20 cellular contexts compared by ENCODE assay signal in genomic region chr14:76931629-76932402, GRCh38.
DNase-seq lines count a peak whose midpoint lies in the region; FAIRE-seq and TF ChIP-seq lines count a peak whose summit lies in the region.
"Had no signal": no experiment of that assay in that cellular context is flagged by ENCODE, and none has a peak within 500 bp of the region (broad histone marks: within the 10 kb centered on the region; RNA-seq: fewer than 3 reads in every experiment).

No MANE protein-coding gene starts in this region.

- H3K4me3 Mint-ChIP-seq in CD8-positive, alpha-beta memory T cell = peak overlapping the region in 5 of 7 donors; percentile 5 to 58 (median 36)
- H3K4me3 Mint-ChIP-seq in brain = peak overlapping the region in 1 of 5 experiments; percentile 41
- H3K4me3 Mint-ChIP-seq: GM23338 had no signal

- peaks cover 50 to 64% (median 59%) of the 10 kb centered on the region in 3 donors for H3K4me1 Mint-ChIP-seq in CD8-positive, alpha-beta memory T cell
- peaks cover 98% of the 10 kb centered on the region for H3K4me1 Mint-ChIP-seq in brain

- peaks cover 2% of the 10 kb centered on the region for H3K79me1 ChIP-seq in neuronal stem cell (ENCODE audit: low read depth, low read length)

- H3K4me1 ChIP-seq in CD8-positive, alpha-beta memory T cell (ENCODE audit: insufficient read depth, low read length) = peaks cover 51% of the 10 kb centered on the region
- H3K4me1 ChIP-seq in neuronal stem cell (ENCODE audit: control insufficient read depth in 2 of 2, insufficient read depth in 1 of 2, low read depth in 1 of 2, low read length in 2 of 2) = peaks cover 12 to 45% of the 10 kb centered on the region in 2 donors
- H3K4me1 ChIP-seq: colonic mucosa had no signal

- H3K4ac ChIP-seq in neuronal stem cell (ENCODE audit: low read length) = no peak overlapping the region

- no peak overlapping the region for H4K8ac ChIP-seq in neuronal stem cell (ENCODE audit: low read depth, low read length)

- DNase-seq in NCI-H2171 treated with DMSO at 0.1 percent for 48 hours (lab: John Stamatoyannopoulos, UW) = peak; percentile 48
- no peak for DNase-seq in NCI-H2171 (lab: John Stamatoyannopoulos, UW)
- DNase-seq in CD8-positive, alpha-beta memory T cell = no peak
- DNase-seq in neuronal stem cell (ENCODE audit: low spot score) = no peak
- DNase-seq in frontal cortex (ENCODE audit: low spot score in 2 of 2) = no peak
- no peak for DNase-seq in SW480 (ENCODE audit: low spot score)
- DNase-seq in NCI-H2081 (lab: John Stamatoyannopoulos, UW) = no peak
- DNase-seq: activated T-cell treated with anti-CD3 and anti-CD28 coated beads, Interleukin-2, amount 50 U/mL, for 1 hour; colonic mucosa; mammary epithelial cell; MM.1S; NCI-H2029 treated with DMSO at 0.1 percent for 48 hours; NCI-H82; occipital lobe; stimulated activated CD4-positive, alpha-beta T cell treated with anti-CD3 and anti-CD28 coated beads, Interleukin-4, amount 100 ng/mL, for 24 hours had no signal

- CTCF ChIA-PET in CD8-positive, alpha-beta memory T cell (lab: Charles Lee) = interaction anchor here (1.0 to 2.4 kb wide), 3 partner anchors 17 to 109 kb away, joined by 3 to 8 read pairs (median 3); no protein-coding TSS in a partner anchor

- no peak overlapping the region for H2AK5ac ChIP-seq in neuronal stem cell (ENCODE audit: low read depth, low read length)

- peak overlapping the region; percentile 3 for H2AFZ ChIP-seq in neuronal stem cell (ENCODE audit: low read length)
- H2AFZ ChIP-seq: GM23338 had no signal

- H2BK5ac ChIP-seq in neuronal stem cell (ENCODE audit: low read length) = no peak overlapping the region

- POLR2A ChIA-PET in CD8-positive, alpha-beta memory T cell (lab: Charles Lee) = no interaction called here

- H3K4me3 ChIP-seq in CD8-positive, alpha-beta memory T cell (ENCODE audit: low read length) = no peak overlapping the region
- no peak overlapping the region for H3K4me3 ChIP-seq in neuronal stem cell (ENCODE audit: low read length in 2 of 2)
- H3K4me3 ChIP-seq: ascending aorta, colonic mucosa, GM23338 had no signal

- no peak overlapping the region for H3K9ac ChIP-seq in neuronal stem cell (ENCODE audit: low read depth, low read length, poor library complexity)

- H3K27ac ChIP-seq in CD8-positive, alpha-beta memory T cell (ENCODE audit: low read depth, low read length) = no peak overlapping the region
- H3K27ac ChIP-seq in neuronal stem cell (replicated peaks; ENCODE audit: low read length) = no peak overlapping the region
- H3K27ac ChIP-seq: ascending aorta, colonic mucosa, epithelial cell of prostate had no signal

- H3K18ac ChIP-seq in neuronal stem cell (ENCODE audit: low read length) = no peak overlapping the region

- H3K27ac Mint-ChIP-seq in CD8-positive, alpha-beta memory T cell = peak overlapping the region in 7 of 8 donors; percentile 66 to 95 (median 89)
- peak overlapping the region; percentile 63 to 100 (median 81) for H3K27ac Mint-ChIP-seq in brain
- H3K27ac Mint-ChIP-seq: GM23338 had no signal

- no peaks in the 10 kb centered on the region for H3K27me3 ChIP-seq in CD8-positive, alpha-beta memory T cell (ENCODE audit: insufficient read depth, low read length, poor library complexity, severe bottlenecking)
- no peaks in the 10 kb centered on the region for H3K27me3 ChIP-seq in neuronal stem cell (ENCODE audit: control insufficient read depth in 3 of 3, insufficient read depth in 3 of 3, low read depth in 1 of 3, low read length in 3 of 3)
- H3K27me3 ChIP-seq: ascending aorta, colonic mucosa had no signal

- H3K4me2 ChIP-seq in neuronal stem cell (ENCODE audit: insufficient read depth, low read length, poor library complexity, severe bottlenecking) = no peak overlapping the region
- H3K4me2 ChIP-seq: GM23338 had no signal

- no peak for FAIRE-seq in frontal cortex (lab: Jason Lieb, UNC)
- FAIRE-seq: A204.1 had no signal

- no peaks in the 10 kb centered on the region for H3K27me3 Mint-ChIP-seq in CD8-positive, alpha-beta memory T cell
- H3K27me3 Mint-ChIP-seq in brain = peaks cover 6% of the 10 kb centered on the region

- H2BK120ac ChIP-seq in neuronal stem cell (ENCODE audit: low read depth, low read length) = no peak overlapping the region

- no peaks in the 10 kb centered on the region for H3K9me3 ChIP-seq in CD8-positive, alpha-beta memory T cell (ENCODE audit: low read length)
- no peaks in the 10 kb centered on the region for H3K9me3 ChIP-seq in neuronal stem cell (replicated peaks in 1 of 2; ENCODE audit: control insufficient read depth in 2 of 2, insufficient read depth in 1 of 2, low read depth in 1 of 2, low read length in 2 of 2)
- H3K9me3 ChIP-seq: ascending aorta, colonic mucosa had no signal

- no peak overlapping the region for H3K14ac ChIP-seq in neuronal stem cell (ENCODE audit: low read length)

- H2BK12ac ChIP-seq in neuronal stem cell (ENCODE audit: low read length) = no peak overlapping the region

- TF ChIP-seq CTCF in brain (conservative IDR thresholded peaks at IDR 0.05) = no peak

- no CpG with 5 or more reads among the region's 9 CpGs for WGBS in neuronal stem cell (ENCODE audit: extremely low coverage in 2 of 2, insufficient read length in 2 of 2, insufficient replicate concordance in 1 of 2), 2 donors

- no peak overlapping the region for H2BK15ac ChIP-seq in neuronal stem cell (ENCODE audit: low read length)

- no peaks in the 10 kb centered on the region for H3K36me3 ChIP-seq in CD8-positive, alpha-beta memory T cell (ENCODE audit: insufficient read depth, low read length)
- H3K36me3 ChIP-seq in neuronal stem cell (replicated peaks in 1 of 2; ENCODE audit: control insufficient read depth in 2 of 2, insufficient read depth in 2 of 2, low read length in 2 of 2) = no peaks in the 10 kb centered on the region
- H3K36me3 ChIP-seq: ascending aorta, colonic mucosa had no signal

- no peaks in the 10 kb centered on the region for H3K36me3 Mint-ChIP-seq in CD8-positive, alpha-beta memory T cell
- no peaks in the 10 kb centered on the region for H3K36me3 Mint-ChIP-seq in brain

- H4K91ac ChIP-seq in neuronal stem cell (ENCODE audit: low read depth, low read length, poor library complexity) = no peak overlapping the region

- no peak overlapping the region for H3K23ac ChIP-seq in neuronal stem cell (ENCODE audit: low read depth, low read length, poor library complexity)

- H3K9me3 Mint-ChIP-seq in CD8-positive, alpha-beta memory T cell = no peaks in the 10 kb centered on the region
- H3K9me3 Mint-ChIP-seq in brain = peaks cover 0 to 7% (median 0%) of the 10 kb centered on the region in 5 experiments
- H3K9me3 Mint-ChIP-seq: GM23338 had no signal
